In the genomic region with DNA sequence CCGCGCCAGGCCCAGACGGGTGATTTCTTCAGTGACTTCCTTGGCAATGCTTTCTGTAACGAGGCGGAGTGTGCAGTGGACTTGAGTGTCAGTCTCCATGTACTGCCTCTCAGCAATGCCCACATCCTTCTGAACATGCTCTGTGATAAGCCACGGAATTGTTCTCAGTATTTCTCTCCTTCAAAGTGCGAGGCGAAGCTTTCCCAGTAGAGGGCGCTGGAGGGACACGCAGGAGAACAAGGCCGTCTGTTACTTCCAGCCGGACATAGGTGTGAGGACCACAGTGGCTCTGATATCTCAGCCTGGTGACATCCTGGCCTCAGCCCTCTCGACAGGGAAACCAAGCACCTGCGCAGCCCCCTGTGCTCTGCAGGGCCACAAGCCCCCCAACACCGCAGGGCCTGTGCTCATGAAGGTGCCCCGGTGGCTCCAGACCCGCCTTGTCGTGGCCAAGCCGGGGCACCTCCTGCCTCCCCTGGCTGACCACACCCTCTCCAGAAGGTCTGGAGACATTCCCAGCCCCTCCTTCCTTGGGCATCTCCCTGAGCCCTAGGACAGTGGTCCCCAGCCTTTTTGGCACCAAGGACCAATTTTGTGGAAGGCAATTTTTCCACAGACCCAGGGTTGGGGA, we compare ENCODE assay signal across 8 cellular contexts. TPM values are rescaled to one million over a fixed set of nuclear protein-coding genes. Genes with fewer than 3 reads are reported as not detected.
DNase-seq lines count a peak whose midpoint lies in the region; ATAC-seq, FAIRE-seq and TF ChIP-seq lines count a peak whose summit lies in the region.

No MANE protein-coding gene starts in this region.

- H3K4me3 Mint-ChIP-seq in activated CD4-positive, alpha-beta T cell treated with anti-CD3 and anti-CD28 coated beads, Interleukin-2, amount 10 ng/mL, durations not matched to agents 24 days and 14 days: no peak overlapping the region
- H3K4me3 Mint-ChIP-seq in endothelial cell (ENCODE audit: unreplicated experiment): no peak overlapping the region
- H3K4me3 Mint-ChIP-seq in stimulated activated effector memory CD8-positive, alpha-beta T cell treated with anti-CD3 and anti-CD28 coated beads, Interleukin-12 subunit alpha, Interleukin-12 subunit beta, amount 100 ng/mL, for 72 hours: no peak overlapping the region

- ATAC-seq in stimulated activated effector memory CD8-positive, alpha-beta T cell treated with anti-CD3 and anti-CD28 coated beads, Interleukin-12 subunit alpha, Interleukin-12 subunit beta, amount 100 ng/mL, for 72 hours: peak; percentile 26
- ATAC-seq in GM19324 (IDR thresholded peaks at IDR 0.05; ENCODE audit: low FRiP score, unreplicated experiment): no peak

- no peaks in the 10 kb centered on the region for H3K9me3 Mint-ChIP-seq in activated CD4-positive, alpha-beta T cell treated with anti-CD3 and anti-CD28 coated beads, Interleukin-2, amount 10 ng/mL, durations not matched to agents 24 days and 14 days
- H3K9me3 Mint-ChIP-seq in endothelial cell (ENCODE audit: unreplicated experiment): no peaks in the 10 kb centered on the region
- H3K9me3 Mint-ChIP-seq in stimulated activated effector memory CD8-positive, alpha-beta T cell treated with anti-CD3 and anti-CD28 coated beads, Interleukin-12 subunit alpha, Interleukin-12 subunit beta, amount 100 ng/mL, for 72 hours: no peaks in the 10 kb centered on the region

- H3K27ac Mint-ChIP-seq in activated CD4-positive, alpha-beta T cell treated with anti-CD3 and anti-CD28 coated beads, Interleukin-2, amount 10 ng/mL, durations not matched to agents 24 days and 14 days: no peak overlapping the region
- H3K27ac Mint-ChIP-seq in endothelial cell (ENCODE audit: unreplicated experiment): no peak overlapping the region
- H3K27ac Mint-ChIP-seq in stimulated activated effector memory CD8-positive, alpha-beta T cell treated with anti-CD3 and anti-CD28 coated beads, Interleukin-12 subunit alpha, Interleukin-12 subunit beta, amount 100 ng/mL, for 72 hours: no peak overlapping the region

- TF ChIP-seq CTCF in AG09319 (IDR thresholded peaks at IDR 0.05; ENCODE audit: low read depth, low read length): peak; percentile 87
- TF ChIP-seq CTCF in endothelial cell (IDR thresholded peaks at IDR 0.05; ENCODE audit: unreplicated experiment): peak; percentile 81

- no peaks in the 10 kb centered on the region for H3K27me3 Mint-ChIP-seq in activated CD4-positive, alpha-beta T cell treated with anti-CD3 and anti-CD28 coated beads, Interleukin-2, amount 10 ng/mL, durations not matched to agents 24 days and 14 days
- no peaks in the 10 kb centered on the region for H3K27me3 Mint-ChIP-seq in endothelial cell (ENCODE audit: unreplicated experiment)

- peak; percentile 18 for DNase-seq in AG09319 (ENCODE audit: extremely low read depth, low read depth)
- DNase-seq in GM19239 (ENCODE audit: insufficient read length, low spot score): peak; percentile 22
- peak; percentile 91 for DNase-seq in NCI-H2196 (lab: John Stamatoyannopoulos, UW; ENCODE audit: unreplicated experiment)
- DNase-seq in activated CD4-positive, alpha-beta T cell treated with anti-CD3 and anti-CD28 coated beads, Interleukin-2, amount 10 ng/mL, durations not matched to agents 24 days and 14 days: peak; percentile 90
- DNase-seq in endothelial cell (ENCODE audit: low spot score): peak; percentile 87
- peak; percentile 89 for DNase-seq in midbrain (lab: John Stamatoyannopoulos, UW)
- DNase-seq in stimulated activated effector memory CD8-positive, alpha-beta T cell treated with anti-CD3 and anti-CD28 coated beads, Interleukin-12 subunit alpha, Interleukin-12 subunit beta, amount 100 ng/mL, for 72 hours (ENCODE audit: low spot score in 2 of 2): peak; percentile 32 to 79

- no peaks in the 10 kb centered on the region for H3K4me1 Mint-ChIP-seq in activated CD4-positive, alpha-beta T cell treated with anti-CD3 and anti-CD28 coated beads, Interleukin-2, amount 10 ng/mL, durations not matched to agents 24 days and 14 days
- H3K4me1 Mint-ChIP-seq in endothelial cell (ENCODE audit: unreplicated experiment): peaks cover 8% of the 10 kb centered on the region
- no peaks in the 10 kb centered on the region for H3K4me1 Mint-ChIP-seq in stimulated activated effector memory CD8-positive, alpha-beta T cell treated with anti-CD3 and anti-CD28 coated beads, Interleukin-12 subunit alpha, Interleukin-12 subunit beta, amount 100 ng/mL, for 72 hours

- no peaks in the 10 kb centered on the region for H3K36me3 Mint-ChIP-seq in activated CD4-positive, alpha-beta T cell treated with anti-CD3 and anti-CD28 coated beads, Interleukin-2, amount 10 ng/mL, durations not matched to agents 24 days and 14 days (ENCODE audit: low read depth)
- peaks cover 3% of the 10 kb centered on the region for H3K36me3 Mint-ChIP-seq in endothelial cell (ENCODE audit: low read depth, unreplicated experiment)
- no peaks in the 10 kb centered on the region for H3K36me3 Mint-ChIP-seq in stimulated activated effector memory CD8-positive, alpha-beta T cell treated with anti-CD3 and anti-CD28 coated beads, Interleukin-12 subunit alpha, Interleukin-12 subunit beta, amount 100 ng/mL, for 72 hours

- FAIRE-seq in GM19239 (lab: Jason Lieb, UNC): no peak

- intact Hi-C loops in activated CD4-positive, alpha-beta T cell treated with anti-CD3 and anti-CD28 coated beads, Interleukin-2, amount 10 ng/mL, durations not matched to agents 24 days and 14 days (cut with micrococcal nuclease): no loop called here

RNA-seq across cellular contexts. Expression of a gene that starts 46.1 kb away (rescaled TPM):
- 0.28 and 1.9 TPM in 2 replicates for total RNA-seq in activated CD4-positive, alpha-beta T cell treated with anti-CD3 and anti-CD28 coated beads, Interleukin-2, amount 10 ng/mL, durations not matched to agents 24 days and 14 days
- 151 TPM for total RNA-seq in endothelial cell (ENCODE audit: unreplicated experiment)

Comparison
In these comparisons a context has a peak if more than half of its experiments do, and no peak if none do; other contexts are left out.
1. DNase-seq: peak in every context shown above with its lines; median percentile 91 in NCI-H2196; 90 in activated CD4-positive, alpha-beta T cell treated with anti-CD3 and anti-CD28 coated beads, Interleukin-2, amount 10 ng/mL, durations not matched to agents 24 days and 14 days; 89 in midbrain; 87 in endothelial cell; 56 in stimulated activated effector memory CD8-positive, alpha-beta T cell treated with anti-CD3 and anti-CD28 coated beads, Interleukin-12 subunit alpha, Interleukin-12 subunit beta, amount 100 ng/mL, for 72 hours; 22 in GM19239; 18 in AG09319.
2. RNA of a gene that starts 46.1 kb away (total RNA-seq): 151 TPM in endothelial cell (single experiment); 0.28 to 1.9 TPM in activated CD4-positive, alpha-beta T cell treated with anti-CD3 and anti-CD28 coated beads, Interleukin-2, amount 10 ng/mL, durations not matched to agents 24 days and 14 days; every median in the first group is over 10 times any median in the second.